8 cellular contexts compared by ENCODE assay signal in genomic region chr11:35391922-35392813, GRCh38. TPM values are rescaled to one million over a fixed set of nuclear protein-coding genes. Genes with fewer than 3 reads are reported as not detected.
DNase-seq lines count a peak whose midpoint lies in the region; ATAC-seq and TF ChIP-seq lines count a peak whose summit lies in the region.

No MANE protein-coding gene starts in this region.

- no peak overlapping the region for H3K27ac Mint-ChIP-seq in activated T-helper 1 cell treated with anti-CD3 and anti-CD28 coated beads, Interleukin-12 subunit alpha, Interleukin-12 subunit beta, Interleukin-2, Interleukin-4 antibody, amounts not matched to agents 30 ng/mL and 10 ng/mL and 1 ng/mL, durations not matched to agents 14 hours and 24 hours and 36 hours
- peak overlapping the region in 1 of 3 experiments; percentile 21 for H3K27ac Mint-ChIP-seq in nephron
- no peak overlapping the region for H3K27ac Mint-ChIP-seq in stimulated activated naive B cell treated with anti-CD40 and anti-IgM and Interleukin-4, amounts not matched to agents 10 μg/mL and 1 μg/mL and 100 μg/mL, for 72 hours

- intact Hi-C loops in Panc1 (cut with micrococcal nuclease; ENCODE audit: unreplicated experiment): loop anchor here (2.0 to 5.0 kb wide), 3 partner anchors 170 to 805 kb away; no protein-coding TSS in a partner anchor
- intact Hi-C loops in activated T-helper 1 cell treated with anti-CD3 and anti-CD28 coated beads, Interleukin-12 subunit alpha, Interleukin-12 subunit beta, Interleukin-2, Interleukin-4 antibody, amounts not matched to agents 30 ng/mL and 10 ng/mL and 1 ng/mL, durations not matched to agents 14 hours and 24 hours and 36 hours (cut with micrococcal nuclease): loop anchor here (1.0 to 5.0 kb wide), 17 partner anchors 55 to 879 kb away; partner anchors contain the start of genes APIP, ELF5 and PDHX

- H3K9me3 Mint-ChIP-seq in activated T-helper 1 cell treated with anti-CD3 and anti-CD28 coated beads, Interleukin-12 subunit alpha, Interleukin-12 subunit beta, Interleukin-2, Interleukin-4 antibody, amounts not matched to agents 30 ng/mL and 10 ng/mL and 1 ng/mL, durations not matched to agents 14 hours and 24 hours and 36 hours: no peaks in the 10 kb centered on the region
- H3K9me3 Mint-ChIP-seq in nephron: peaks cover 2% of the 10 kb centered on the region
- no peaks in the 10 kb centered on the region for H3K9me3 Mint-ChIP-seq in stimulated activated naive B cell treated with anti-CD40 and anti-IgM and Interleukin-4, amounts not matched to agents 10 μg/mL and 1 μg/mL and 100 μg/mL, for 72 hours

- peaks cover 28% of the 10 kb centered on the region for H3K4me1 ChIP-seq in Panc1 (ENCODE audit: control insufficient read depth, insufficient read depth, low read length)

- TF ChIP-seq CTCF in AG04449 (IDR thresholded peaks at IDR 0.05; ENCODE audit: insufficient read depth, low read length, missing control alignments) (peak; percentile 85), Panc1 (IDR thresholded peaks at IDR 0.05) (peak; percentile 90), fibroblast of mammary gland (conservative IDR thresholded peaks at IDR 0.05; ENCODE audit: control insufficient read depth, insufficient read depth, low read depth, low read length) (peak; percentile 82), nephron (IDR thresholded peaks at IDR 0.05; ENCODE audit: unreplicated experiment in 3 of 3) (peak; percentile 77 to 93 (median 92))

- H3K36me3 ChIP-seq in Panc1 (ENCODE audit: control insufficient read depth, insufficient read depth, low read length): no peaks in the 10 kb centered on the region

- H3K27ac ChIP-seq in Panc1 (ENCODE audit: low read length): peak overlapping the region; percentile 77

- H3K4me3 ChIP-seq in AG04449 (ENCODE audit: low read depth, low read length) (no peak overlapping the region), Panc1 (ENCODE audit: low read depth in 2 of 2, low read length in 2 of 2) (no peak overlapping the region; a peak in 1 of 4 replicates), fibroblast of mammary gland (ENCODE audit: control insufficient read depth, low read depth, low read length) (no peak overlapping the region)

- peaks cover 14% of the 10 kb centered on the region for H3K27me3 Mint-ChIP-seq in activated T-helper 1 cell treated with anti-CD3 and anti-CD28 coated beads, Interleukin-12 subunit alpha, Interleukin-12 subunit beta, Interleukin-2, Interleukin-4 antibody, amounts not matched to agents 30 ng/mL and 10 ng/mL and 1 ng/mL, durations not matched to agents 14 hours and 24 hours and 36 hours (ENCODE audit: insufficient read depth)
- H3K27me3 Mint-ChIP-seq in nephron (ENCODE audit: low read depth): peaks cover 15% of the 10 kb centered on the region
- H3K27me3 Mint-ChIP-seq in stimulated activated naive B cell treated with anti-CD40 and anti-IgM and Interleukin-4, amounts not matched to agents 10 μg/mL and 1 μg/mL and 100 μg/mL, for 72 hours: peaks cover 4 to 11% of the 10 kb centered on the region in 2 donors

- ATAC-seq in GM18519 (IDR thresholded peaks at IDR 0.05; ENCODE audit: low FRiP score, unreplicated experiment) (peak; percentile 29), Panc1 (peak; percentile 91)
- ATAC-seq in stimulated activated naive B cell treated with anti-CD40 and anti-IgM and Interleukin-4, amounts not matched to agents 10 μg/mL and 1 μg/mL and 100 μg/mL, for 72 hours (replicated peaks): peak; percentile 72 to 78

- POLR2A ChIA-PET in AG04449 (lab: Yijun Ruan, JAX): interaction anchor here (1.0 kb wide), 1 partner anchor 467 kb away, joined by 3 read pairs; no protein-coding TSS in a partner anchor
- POLR2A ChIA-PET in Panc1 (lab: Charles Lee): no interaction called here

- no peaks in the 10 kb centered on the region for H3K36me3 Mint-ChIP-seq in activated T-helper 1 cell treated with anti-CD3 and anti-CD28 coated beads, Interleukin-12 subunit alpha, Interleukin-12 subunit beta, Interleukin-2, Interleukin-4 antibody, amounts not matched to agents 30 ng/mL and 10 ng/mL and 1 ng/mL, durations not matched to agents 14 hours and 24 hours and 36 hours (ENCODE audit: low read depth)
- no peaks in the 10 kb centered on the region for H3K36me3 Mint-ChIP-seq in nephron (ENCODE audit: low read depth)
- no peaks in the 10 kb centered on the region for H3K36me3 Mint-ChIP-seq in stimulated activated naive B cell treated with anti-CD40 and anti-IgM and Interleukin-4, amounts not matched to agents 10 μg/mL and 1 μg/mL and 100 μg/mL, for 72 hours

- H3K4me1 Mint-ChIP-seq in activated T-helper 1 cell treated with anti-CD3 and anti-CD28 coated beads, Interleukin-12 subunit alpha, Interleukin-12 subunit beta, Interleukin-2, Interleukin-4 antibody, amounts not matched to agents 30 ng/mL and 10 ng/mL and 1 ng/mL, durations not matched to agents 14 hours and 24 hours and 36 hours (ENCODE audit: low read depth): peaks cover 26% of the 10 kb centered on the region
- H3K4me1 Mint-ChIP-seq in nephron: peaks cover 6% of the 10 kb centered on the region
- peaks cover 17 to 40% of the 10 kb centered on the region in 2 donors for H3K4me1 Mint-ChIP-seq in stimulated activated naive B cell treated with anti-CD40 and anti-IgM and Interleukin-4, amounts not matched to agents 10 μg/mL and 1 μg/mL and 100 μg/mL, for 72 hours

- DNase-seq in AG04449 (ENCODE audit: low read depth, low spot score) (peak; percentile 31), HuH-7.5 (ENCODE audit: low spot score) (peak; percentile 49), Panc1 (ENCODE audit: low read depth, low spot score) (peak; percentile 61), fibroblast of mammary gland (ENCODE audit: low read depth) (peak; percentile 80)
- DNase-seq in activated T-helper 1 cell treated with anti-CD3 and anti-CD28 coated beads, Interleukin-12 subunit alpha, Interleukin-12 subunit beta, Interleukin-2, Interleukin-4 antibody, amounts not matched to agents 30 ng/mL and 10 ng/mL and 1 ng/mL, durations not matched to agents 14 hours and 24 hours and 36 hours (ENCODE audit: low spot score): peak; percentile 61
- peak; percentile 70 for DNase-seq in stimulated activated naive B cell treated with anti-CD40 and anti-IgM and Interleukin-4, amounts not matched to agents 10 μg/mL and 1 μg/mL and 100 μg/mL, for 72 hours

- H3K9me3 ChIP-seq in Panc1 (ENCODE audit: control insufficient read depth, insufficient read depth, low read depth, low read length): no peaks in the 10 kb centered on the region

- no peaks in the 10 kb centered on the region for H3K27me3 ChIP-seq in Panc1 (ENCODE audit: control insufficient read depth, insufficient read depth, low read length)

- in situ Hi-C loops in Panc1 (cut with HindIII; ENCODE audit: low pct_unique_long_range_greater_than_20kb, low sequenced_read_pairs): no loop called here

- no peak overlapping the region for H3K4me3 Mint-ChIP-seq in activated T-helper 1 cell treated with anti-CD3 and anti-CD28 coated beads, Interleukin-12 subunit alpha, Interleukin-12 subunit beta, Interleukin-2, Interleukin-4 antibody, amounts not matched to agents 30 ng/mL and 10 ng/mL and 1 ng/mL, durations not matched to agents 14 hours and 24 hours and 36 hours
- no peak overlapping the region for H3K4me3 Mint-ChIP-seq in nephron
- no peak overlapping the region for H3K4me3 Mint-ChIP-seq in stimulated activated naive B cell treated with anti-CD40 and anti-IgM and Interleukin-4, amounts not matched to agents 10 μg/mL and 1 μg/mL and 100 μg/mL, for 72 hours

- CTCF ChIA-PET in AG04449 (lab: Yijun Ruan, JAX) (interaction anchor here (0.6 to 10.9 kb wide), 63 partner anchors 11 to 1026 kb away, joined by 3 to 204 read pairs (median 4); partner anchors contain the start of genes CD44 and PDHX), Panc1 (lab: Charles Lee) (no interaction called here)

- no TSS peak for BruUV-seq in Panc1 (replicated peaks; lab: Mats Ljungman, UMichigan)

RNA-seq across cellular contexts. Expression of gene SLC1A2, which starts 27.2 kb away (rescaled TPM):
- total RNA-seq in Panc1 (2021; ENCODE audit: unreplicated experiment): 0.21 TPM
- 0.17 TPM for polyA plus RNA-seq in Panc1 (2012; ENCODE audit: insufficient read length)
- not detected in 2 replicates for total RNA-seq in activated T-helper 1 cell treated with anti-CD3 and anti-CD28 coated beads, Interleukin-12 subunit alpha, Interleukin-12 subunit beta, Interleukin-2, Interleukin-4 antibody, amounts not matched to agents 30 ng/mL and 10 ng/mL and 1 ng/mL, durations not matched to agents 14 hours and 24 hours and 36 hours

Comparison
In these comparisons a context has a peak if more than half of its experiments do, and no peak if none do; other contexts are left out.
1. ATAC-seq: peak in every context shown above with its lines; median percentile 91 in Panc1; 75 in stimulated activated naive B cell treated with anti-CD40 and anti-IgM and Interleukin-4, amounts not matched to agents 10 μg/mL and 1 μg/mL and 100 μg/mL, for 72 hours; 29 in GM18519.